21 cellular contexts compared by ENCODE assay signal in the genomic region with DNA sequence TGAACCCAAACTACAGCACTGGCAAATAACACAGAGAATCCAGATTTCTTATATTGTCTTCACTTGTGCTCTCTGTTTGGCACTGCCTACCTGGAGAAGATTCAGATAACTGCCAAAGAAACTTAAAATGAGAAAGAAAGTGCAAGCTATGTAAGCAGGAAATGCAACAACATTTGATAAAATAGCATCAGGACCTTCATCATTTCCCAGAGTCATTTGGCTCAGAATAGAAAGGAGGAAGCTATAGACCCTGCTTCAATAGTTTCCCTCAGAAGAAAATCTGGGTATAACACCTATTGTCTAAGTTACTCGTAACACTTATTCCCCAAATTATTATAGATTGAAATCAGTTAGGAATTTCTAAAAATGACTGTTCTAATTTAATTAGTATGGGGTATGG. TPM values are rescaled to one million over a fixed set of nuclear protein-coding genes. Genes with fewer than 3 reads are reported as not detected.
DNase-seq lines count a peak whose midpoint lies in the region; ATAC-seq, FAIRE-seq and TF ChIP-seq lines count a peak whose summit lies in the region.
"Had no signal": no experiment of that assay in that cellular context is flagged by ENCODE, and none has a peak within 500 bp of the region (broad histone marks: within the 10 kb centered on the region; RNA-seq: fewer than 3 reads in every experiment).

No MANE protein-coding gene starts in this region.

- RAD21 ChIA-PET in GM12878 (lab: Charles Lee; ENCODE audit: unreplicated experiment) = interaction anchor here (0.9 kb wide), 1 partner anchor 9 kb away, joined by 3 read pairs; no protein-coding TSS in a partner anchor

- H3K4me1 ChIP-seq in BLaER1 (peaks cover 67% of the 10 kb centered on the region), OCI-LY3 (ENCODE audit: low read length) (peaks cover 11% of the 10 kb centered on the region), GM12878 (ENCODE audit: control insufficient read depth, insufficient read depth, low read length) (peaks cover 15% of the 10 kb centered on the region)
- peaks cover 19% of the 10 kb centered on the region for H3K4me1 ChIP-seq in CD4-positive, CD25-positive, alpha-beta regulatory T cell (ENCODE audit: control insufficient read depth, insufficient read depth, low read length, poor library complexity, severe bottlenecking)
- H3K4me1 ChIP-seq: stomach, upper lobe of right lung had no signal

- ATAC-seq in CD4-positive, CD25-positive, alpha-beta regulatory T cell (ENCODE audit: low read depth in 2 of 2) = peak in 1 of 2 donors; percentile 21
- peak; percentile 31 for ATAC-seq in GM12878
- no peak for ATAC-seq in HG03342 (IDR thresholded peaks at IDR 0.05; ENCODE audit: unreplicated experiment)
- ATAC-seq: upper lobe of right lung had no signal

- peak overlapping the region; percentile 70 to 89 (median 79) for H3K27ac Mint-ChIP-seq in CD4-positive, CD25-positive, alpha-beta regulatory T cell
- H3K27ac Mint-ChIP-seq: mesothelial cell of epicardium had no signal

- SMC1A ChIA-PET in GM12878 (lab: Charles Lee; ENCODE audit: uncharacterized antibody, unreplicated experiment) = interaction anchor here (1.6 to 2.0 kb wide), 2 partner anchors 10 to 14 kb away, joined by 5 to 6 read pairs; no protein-coding TSS in a partner anchor

- H4K20me1 ChIP-seq in BLaER1 = no peaks in the 10 kb centered on the region
- no peaks in the 10 kb centered on the region for H4K20me1 ChIP-seq in OCI-LY3 (ENCODE audit: insufficient read depth, low read length)
- no peaks in the 10 kb centered on the region for H4K20me1 ChIP-seq in GM12878 (ENCODE audit: control insufficient read depth, insufficient read depth)

- peaks cover 9 to 27% (median 15%) of the 10 kb centered on the region in 4 donors for H3K4me1 Mint-ChIP-seq in CD4-positive, CD25-positive, alpha-beta regulatory T cell

- H3K9me3 Mint-ChIP-seq in CD4-positive, CD25-positive, alpha-beta regulatory T cell = peaks cover 0 to 5% (median 3%) of the 10 kb centered on the region in 7 donors

- 13% methylated on average over 1 of the region's 1 CpG for WGBS in GM12878 (ENCODE audit: insufficient coverage, insufficient replicate concordance, low lambda C conversion rate, missing lambda C conversion rate)

- FAIRE-seq in GM12878 (lab: Jason Lieb, UNC) = no peak
- FAIRE-seq: astrocyte, endometrium, H54 had no signal

- peak overlapping the region; percentile 92 for H3K4me2 ChIP-seq in BLaER1
- H3K4me2 ChIP-seq in OCI-LY3 (ENCODE audit: low read length) = peak overlapping the region; percentile 38
- peak overlapping the region; percentile 32 for H3K4me2 ChIP-seq in GM12878 (ENCODE audit: control insufficient read depth, insufficient read depth)

- H3K4me3 ChIP-seq in BLaER1 = peak overlapping the region; percentile 57
- H3K4me3 ChIP-seq in CD4-positive, CD25-positive, alpha-beta regulatory T cell (ENCODE audit: low read depth, low read length) = peak overlapping the region; percentile 71
- H3K4me3 ChIP-seq in OCI-LY3 (ENCODE audit: low read length) = peak overlapping the region; percentile 27
- H3K4me3 ChIP-seq in GM12878 = no peak overlapping the region
- H3K4me3 ChIP-seq: stomach, upper lobe of right lung had no signal

- no peak for TF ChIP-seq RAD21 in GM12878 (IDR thresholded peaks at IDR 0.05; ENCODE audit: insufficient read depth, low read depth, low read length)

- no peak for DNase-seq in CD4-positive, CD25-positive, alpha-beta regulatory T cell
- DNase-seq in GM12878 (ENCODE audit: low read depth, low spot score) = no peak
- no peak for DNase-seq in T-helper 9 cell
- DNase-seq in A172 (ENCODE audit: low spot score) = no peak
- no peak for DNase-seq in HuH-7.5 (ENCODE audit: low spot score)
- DNase-seq: activated CD4-positive, CD25-positive, alpha-beta regulatory T cell treated with anti-CD3 and anti-CD28 coated beads, Interleukin-2, amount 50 U/mL, for 72 hours; kidney glomerular epithelial cell; NCI-H1417; NCI-H82; stomach; upper lobe of right lung had no signal

- in situ Hi-C loops in GM12878 (cut with MboI) = no loop called here

- no peaks in the 10 kb centered on the region for H3K36me3 Mint-ChIP-seq in CD4-positive, CD25-positive, alpha-beta regulatory T cell
- H3K36me3 Mint-ChIP-seq: mesothelial cell of epicardium had no signal

- no TSS peak for BruUV-seq in GM12878 (replicated peaks; lab: Mats Ljungman, UMichigan)

- H3K27ac ChIP-seq in BLaER1 (peak overlapping the region; percentile 90), OCI-LY3 (ENCODE audit: low read length) (no peak overlapping the region), GM12878 (ENCODE audit: control insufficient read depth, insufficient read depth) (peak overlapping the region; percentile 56; the same call in 1 of the 2 replicates)
- H3K27ac ChIP-seq in CD4-positive, CD25-positive, alpha-beta regulatory T cell (ENCODE audit: insufficient read depth, low read length, poor library complexity, severe bottlenecking) = peak overlapping the region; percentile 65
- H3K27ac ChIP-seq: neutrophil, stomach, upper lobe of right lung had no signal

- intact Hi-C loops in GM12878 (cut with micrococcal nuclease; ENCODE audit: unreplicated experiment) = no loop called here

- H3K9me3 ChIP-seq in BLaER1 = peaks cover 28% of the 10 kb centered on the region
- peaks cover 6 to 12% of the 10 kb centered on the region in 2 experiments for H3K9me3 ChIP-seq in CD4-positive, CD25-positive, alpha-beta regulatory T cell (ENCODE audit: control insufficient read depth in 2 of 2, low read length in 2 of 2)
- H3K9me3 ChIP-seq in OCI-LY3 (ENCODE audit: insufficient read depth, low read length) = peaks cover 5% of the 10 kb centered on the region; the same call in 1 of the 2 replicates
- H3K9me3 ChIP-seq in GM12878 (replicated peaks; ENCODE audit: control insufficient read depth, insufficient read depth, low read length) = peaks cover 3% of the 10 kb centered on the region; the same call in 2 of the 3 replicates

- H3K79me2 ChIP-seq in OCI-LY3 (ENCODE audit: low read length) (no peaks in the 10 kb centered on the region), GM12878 (ENCODE audit: control insufficient read depth, insufficient read depth, low read length) (no peaks in the 10 kb centered on the region)

- no peaks in the 10 kb centered on the region for H3K27me3 Mint-ChIP-seq in CD4-positive, CD25-positive, alpha-beta regulatory T cell

- no peak for TF ChIP-seq EP300 in GM12878 (IDR thresholded peaks at IDR 0.05; ENCODE audit: borderline replicate concordance in 1 of 2, control insufficient read depth in 1 of 2, low read depth in 2 of 2, low read length in 2 of 2)

- peak overlapping the region; percentile 78 for H2AFZ ChIP-seq in OCI-LY3 (ENCODE audit: low read depth, low read length)
- H2AFZ ChIP-seq in GM12878 (ENCODE audit: control insufficient read depth, low read depth, low read length) = peak overlapping the region; percentile 89

- no peak for TF ChIP-seq POLR2A in GM12878 (IDR thresholded peaks at IDR 0.05; ENCODE audit: low read depth, low read length)

- CTCF ChIA-PET in GM12878 (lab: Yijun Ruan, JAX) = interaction anchor here (1.1 to 1.6 kb wide), 3 partner anchors 11 to 271 kb away, joined by 3 to 4 read pairs (median 3); a partner anchor contains a TSS

- TF ChIP-seq CTCF in OCI-LY3 (IDR thresholded peaks at IDR 0.05; ENCODE audit: low read depth, low read length) (no peak), GM12878 (IDR thresholded peaks at IDR 0.05 in 2 of 3, conservative IDR thresholded peaks at IDR 0.05 in 1 of 3; ENCODE audit: control insufficient read depth in 2 of 3, extremely low read depth in 1 of 3, insufficient read depth in 1 of 3, low read depth in 3 of 3, low read length in 3 of 3) (no peak)

- H3K9ac ChIP-seq in BLaER1 (peak overlapping the region; percentile 68), OCI-LY3 (ENCODE audit: low read length) (no peak overlapping the region), GM12878 (ENCODE audit: control insufficient read depth, insufficient read depth, low read length) (no peak overlapping the region; the same call in 1 of the 2 replicates)

- peak overlapping the region; percentile 5 to 62 (median 34) for H3K4me3 Mint-ChIP-seq in CD4-positive, CD25-positive, alpha-beta regulatory T cell
- H3K4me3 Mint-ChIP-seq: mesothelial cell of epicardium had no signal

- POLR2A ChIA-PET in GM12878 (lab: Charles Lee) = no interaction called here

- H3K36me3 ChIP-seq in BLaER1 (no peaks in the 10 kb centered on the region; the same call in 1 of the 2 replicates), OCI-LY3 (replicated peaks; ENCODE audit: low read depth, low read length) (no peaks in the 10 kb centered on the region), GM12878 (ENCODE audit: control insufficient read depth in 2 of 2, insufficient read depth in 2 of 2, low read length in 1 of 2) (no peaks in the 10 kb centered on the region)
- H3K36me3 ChIP-seq in CD4-positive, CD25-positive, alpha-beta regulatory T cell (ENCODE audit: control insufficient read depth, insufficient read depth, low read length) = no peaks in the 10 kb centered on the region
- H3K36me3 ChIP-seq: neutrophil, stomach, upper lobe of right lung had no signal

- H3K27me3 ChIP-seq in BLaER1 = no peaks in the 10 kb centered on the region
- H3K27me3 ChIP-seq in CD4-positive, CD25-positive, alpha-beta regulatory T cell (ENCODE audit: control insufficient read depth, insufficient read depth, low read length) = no peaks in the 10 kb centered on the region
- no peaks in the 10 kb centered on the region for H3K27me3 ChIP-seq in OCI-LY3 (ENCODE audit: low read depth, low read length)
- no peaks in the 10 kb centered on the region for H3K27me3 ChIP-seq in GM12878 (replicated peaks in 1 of 2; ENCODE audit: control insufficient read depth in 2 of 2, insufficient read depth in 2 of 2, low read length in 1 of 2)
- H3K27me3 ChIP-seq: neutrophil, stomach, upper lobe of right lung had no signal

RNA-seq across cellular contexts. Expression of a gene that starts 56.2 kb away (rescaled TPM):
- total RNA-seq in CD4-positive, CD25-positive, alpha-beta regulatory T cell = 3.1 TPM
- under 1 TPM in 1 of 4 donors, not detected in 3; 0.63 TPM for polyA plus RNA-seq in CD4-positive, CD25-positive, alpha-beta regulatory T cell
- 68.4 and 68.6 TPM in 2 replicates for total RNA-seq in GM12878 (2013; cell fraction: nucleolus; rRNA removed)
- total RNA-seq in GM12878 (2014; rRNA removed) (1.3 and 1.9 TPM in 2 replicates), GM12878 (2014; rRNA removed; fragmentation: Illumina TruSeq; extraction: Trizol) (1.5 TPM in 2 replicates), GM12878 (2021) (0.72 and 0.80 TPM in 2 replicates)
- 0.16 TPM for polyA plus RNA-seq in GM12878 (2011; ENCODE audit: low read depth)
- polyA plus RNA-seq in GM12878 (2011; rRNA removed) (2.8 and 5.5 TPM in 2 replicates), GM12878 (2014; fragmentation: Illumina TruSeq; extraction: Trizol) (0.74 and 0.78 TPM in 2 replicates), GM12878 (2014; fragmentation: Nextera tagmentation; extraction: Ambion mirVana) (under 1 TPM; 0.42 to 0.58 TPM), GM12878 (2014; rRNA removed) (0.32 and 1.4 TPM in 2 replicates), GM12878 (2016; fragmentation: Nextera tagmentation; extraction: Ambion mirVana) (under 1 TPM; 0.54 to 0.79 TPM)
- polyA plus RNA-seq in GM12878 (2011; cell fraction: cytosol; rRNA removed) = 0.54 and 0.60 TPM in 2 replicates
- polyA plus RNA-seq in GM12878 (2011; cell fraction: nucleus; rRNA removed) = 4.7 and 6.6 TPM in 2 replicates
- polyA plus RNA-seq in GM12878 (2012) = 0.58 and 1.2 TPM in 2 replicates
- 2.2 and 2.9 TPM in 2 replicates for polyA minus RNA-seq in GM12878 (2011; rRNA and poly(A)+ RNA removed)
- 0.52 and 0.80 TPM in 2 replicates for polyA minus RNA-seq in GM12878 (2011; cell fraction: cytosol; rRNA and poly(A)+ RNA removed)
- 7.5 and 8.0 TPM in 2 replicates for polyA minus RNA-seq in GM12878 (2011; cell fraction: nucleus; rRNA and poly(A)+ RNA removed)
- 0.09 and 0.12 TPM in 2 replicates for total RNA-seq in A172 (2014; rRNA removed; shearing (Covaris generic))
- total RNA-seq: RPMI7951 had no signal
- polyA plus RNA-seq: BJ had no signal

Comparison
In these comparisons a context has a peak if more than half of its experiments do, and no peak if none do; other contexts are left out.
1. H3K4me2 ChIP-seq: peak in every context shown above with its lines; median percentile 92 in BLaER1; 38 in OCI-LY3; 32 in GM12878.